23 cellular contexts compared by ENCODE assay signal in the genomic region with DNA sequence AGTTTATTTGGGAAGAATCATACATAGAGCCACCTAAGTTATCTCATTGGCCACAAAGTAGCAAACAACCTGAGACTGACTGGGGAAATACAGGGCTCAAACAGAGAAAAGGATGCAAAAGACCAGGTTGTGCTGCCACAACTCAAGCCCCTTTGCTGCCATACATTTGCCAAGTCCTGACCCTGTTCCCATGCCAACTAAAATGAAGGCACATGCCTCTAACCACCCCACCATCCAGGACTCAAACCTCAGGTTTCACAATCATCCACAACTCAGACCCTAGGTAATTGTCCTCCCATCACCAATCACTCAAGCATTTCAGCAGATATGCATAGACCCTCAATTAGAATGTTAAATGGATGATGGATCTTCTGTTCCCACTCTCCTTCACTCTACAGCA. TPM values are rescaled to one million over a fixed set of nuclear protein-coding genes. Genes with fewer than 3 reads are reported as not detected.
"Had no signal": no experiment of that assay in that cellular context is flagged by ENCODE, and none has a peak within 500 bp of the region (broad histone marks: within the 10 kb centered on the region; RNA-seq: fewer than 3 reads in every experiment).

No MANE protein-coding gene starts in this region.

- H3K36me3 Mint-ChIP-seq: T-cell had no signal

- H3K9me3 ChIP-seq: left lung, prostate gland, right atrium auricular region, thoracic aorta had no signal

- H3K27ac ChIP-seq: left lung, prostate gland, right atrium auricular region, thoracic aorta, upper lobe of left lung had no signal

- H3K4me3 Mint-ChIP-seq: activated CD4-positive, alpha-beta T cell treated with anti-CD3 and anti-CD28 coated beads, Interleukin-2, amount 10 ng/mL, durations not matched to agents 24 days and 14 days; activated CD8-positive, alpha-beta T cell treated with anti-CD3 and anti-CD28 coated beads for 36 hours; activated naive CD4-positive, alpha-beta T cell treated with anti-CD3 and anti-CD28 coated beads for 36 hours; neural crest cell; T-cell had no signal

- H3K27me3 ChIP-seq: left lung, right atrium auricular region, upper lobe of left lung had no signal

- H3K36me3 ChIP-seq: left lung, prostate gland, right atrium auricular region, thoracic aorta, upper lobe of left lung had no signal

- H3K4me1 ChIP-seq: left lung, prostate gland, right atrium auricular region, upper lobe of left lung had no signal

- ATAC-seq: activated CD8-positive, alpha-beta T cell treated with anti-CD3 and anti-CD28 coated beads for 36 hours; left lung; T-cell had no signal

- H3K4me3 ChIP-seq: left lung, prostate gland, right atrium auricular region, thoracic aorta, upper lobe of left lung had no signal

- H3K4me1 Mint-ChIP-seq: activated CD4-positive, alpha-beta T cell treated with anti-CD3 and anti-CD28 coated beads, Interleukin-2, amount 10 ng/mL, durations not matched to agents 24 days and 14 days; neural crest cell had no signal

- DNase-seq: activated CD4-positive, alpha-beta T cell treated with anti-CD3 and anti-CD28 coated beads, Interleukin-2, amount 10 ng/mL, durations not matched to agents 24 days and 14 days; activated CD4-positive, CD25-positive, alpha-beta regulatory T cell; activated CD8-positive, alpha-beta T cell treated with anti-CD3 and anti-CD28 coated beads for 36 hours; activated naive CD4-positive, alpha-beta T cell treated with anti-CD3 and anti-CD28 coated beads for 36 hours; activated T-cell treated with anti-CD3 and anti-CD28 coated beads, Interleukin-2, amount 50 U/mL, for 1 hour; aorta; cerebellar nuclear complex; cortex of kidney; head of caudate nucleus; left lung; mammary epithelial cell; T-cell; upper lobe of left lung had no signal

- FAIRE-seq: frontal cortex, keratinocyte had no signal

- H3K9me3 Mint-ChIP-seq: activated CD4-positive, alpha-beta T cell treated with anti-CD3 and anti-CD28 coated beads, Interleukin-2, amount 10 ng/mL, durations not matched to agents 24 days and 14 days; activated CD8-positive, alpha-beta T cell treated with anti-CD3 and anti-CD28 coated beads for 36 hours; activated T-helper 2 cell treated with anti-CD3 and anti-CD28 coated beads, Interferon-gamma antibody, Interleukin-2, Interleukin-4, amounts not matched to agents 10 μg/mL and 5 μg/mL and 100 μg/mL, durations not matched to agents 14 hours and 24 hours and 36 hours had no signal

- H3K27ac Mint-ChIP-seq: activated CD4-positive, alpha-beta T cell treated with anti-CD3 and anti-CD28 coated beads, Interleukin-2, amount 10 ng/mL, durations not matched to agents 24 days and 14 days; activated CD8-positive, alpha-beta T cell treated with anti-CD3 and anti-CD28 coated beads for 36 hours; activated naive CD4-positive, alpha-beta T cell treated with anti-CD3 and anti-CD28 coated beads for 36 hours; activated T-helper 2 cell treated with anti-CD3 and anti-CD28 coated beads, Interferon-gamma antibody, Interleukin-2, Interleukin-4, amounts not matched to agents 10 μg/mL and 5 μg/mL and 100 μg/mL, durations not matched to agents 14 hours and 24 hours and 36 hours had no signal

RNA-seq across cellular contexts. Expression of gene MS4A1, which starts 1.4 kb away (rescaled TPM):
- total RNA-seq: activated CD4-positive, alpha-beta T cell treated with anti-CD3 and anti-CD28 coated beads, Interleukin-2, amount 10 ng/mL, durations not matched to agents 24 days and 14 days; mammary epithelial cell; neural crest cell; prostate gland; right atrium auricular region had no signal

RNA-seq across cellular contexts. Expression of gene MS4A5, which starts 24.8 kb away (rescaled TPM):
- total RNA-seq: activated CD4-positive, alpha-beta T cell treated with anti-CD3 and anti-CD28 coated beads, Interleukin-2, amount 10 ng/mL, durations not matched to agents 24 days and 14 days; activated CD8-positive, alpha-beta T cell treated with anti-CD3 and anti-CD28 coated beads for 36 hours; activated naive CD4-positive, alpha-beta T cell treated with anti-CD3 and anti-CD28 coated beads for 36 hours; activated T-helper 2 cell treated with anti-CD3 and anti-CD28 coated beads, Interferon-gamma antibody, Interleukin-2, Interleukin-4, amounts not matched to agents 10 μg/mL and 5 μg/mL and 100 μg/mL, durations not matched to agents 14 hours and 24 hours and 36 hours; aorta; frontal cortex; left lung; mammary epithelial cell; mononuclear cell; neural crest cell; omental fat pad; right atrium auricular region; skeletal muscle tissue; T-cell; thoracic aorta; upper lobe of left lung had no signal

RNA-seq across cellular contexts. Expression of gene MS4A12, which starts 38.4 kb away (rescaled TPM):
- total RNA-seq: activated CD4-positive, alpha-beta T cell treated with anti-CD3 and anti-CD28 coated beads, Interleukin-2, amount 10 ng/mL, durations not matched to agents 24 days and 14 days; activated CD8-positive, alpha-beta T cell treated with anti-CD3 and anti-CD28 coated beads for 36 hours; activated naive CD4-positive, alpha-beta T cell treated with anti-CD3 and anti-CD28 coated beads for 36 hours; activated T-helper 2 cell treated with anti-CD3 and anti-CD28 coated beads, Interferon-gamma antibody, Interleukin-2, Interleukin-4, amounts not matched to agents 10 μg/mL and 5 μg/mL and 100 μg/mL, durations not matched to agents 14 hours and 24 hours and 36 hours; aorta; frontal cortex; left lung; mammary epithelial cell; mononuclear cell; neural crest cell; omental fat pad; prostate gland; right atrium auricular region; skeletal muscle tissue; T-cell; thoracic aorta; upper lobe of left lung had no signal

RNA-seq across cellular contexts. Expression of gene MS4A14, which starts 58.0 kb away (rescaled TPM):
- total RNA-seq: activated CD4-positive, alpha-beta T cell treated with anti-CD3 and anti-CD28 coated beads, Interleukin-2, amount 10 ng/mL, durations not matched to agents 24 days and 14 days; activated CD8-positive, alpha-beta T cell treated with anti-CD3 and anti-CD28 coated beads for 36 hours; activated naive CD4-positive, alpha-beta T cell treated with anti-CD3 and anti-CD28 coated beads for 36 hours; activated T-helper 2 cell treated with anti-CD3 and anti-CD28 coated beads, Interferon-gamma antibody, Interleukin-2, Interleukin-4, amounts not matched to agents 10 μg/mL and 5 μg/mL and 100 μg/mL, durations not matched to agents 14 hours and 24 hours and 36 hours; frontal cortex; mammary epithelial cell; neural crest cell had no signal
